Comparison of ENCODE assay signal across 1 cellular context in genomic region chr4:2220016-2220620, GRCh38.
TF ChIP-seq lines count a peak whose summit lies in the region.

No MANE protein-coding gene starts in this region.

TF ChIP-seq in GM12878, 131 proteins besides CTCF, POLR2A, EP300 and RAD21:
- TF ChIP-seq BHLHE40 (IDR thresholded peaks at IDR 0.05; ENCODE audit: borderline replicate concordance in 1 of 2, low read depth in 2 of 2, low read length in 1 of 2) (peak in 1 of 2 experiments; percentile 28; a peak in 1 of 4 replicates), SMARCA5 (IDR thresholded peaks at IDR 0.05) (peak; percentile 77), SMC3 (IDR thresholded peaks at IDR 0.05; ENCODE audit: borderline replicate concordance, low read length) (peak; percentile 86), TCF12 (IDR thresholded peaks at IDR 0.05; ENCODE audit: low read depth, low read length) (peak; percentile 43; the same call in 1 of the 2 replicates), ETV6 (conservative IDR thresholded peaks at IDR 0.05 in 1 of 2, IDR thresholded peaks at IDR 0.05 in 1 of 2; ENCODE audit: borderline replicate concordance in 1 of 2, low read depth in 1 of 2) (no peak), YY1 (IDR thresholded peaks at IDR 0.05; ENCODE audit: low read depth, low read length) (0 out of 2 replicates have a peak, but pooled peaks have one; percentile 45), RCOR1 (conservative IDR thresholded peaks at IDR 0.05; ENCODE audit: low read depth, low read length) (no peak)
